Comparison of ENCODE assay signal across 1 cellular context in genomic region chr2:64522843-64523428, GRCh38.
TF ChIP-seq lines count a peak whose summit lies in the region.

No MANE protein-coding gene starts in this region.

TF ChIP-seq in K562, 482 proteins besides CTCF, POLR2A, EP300 and RAD21 (continued from another document and continues in another):
- TF ChIP-seq, protein P1, sequence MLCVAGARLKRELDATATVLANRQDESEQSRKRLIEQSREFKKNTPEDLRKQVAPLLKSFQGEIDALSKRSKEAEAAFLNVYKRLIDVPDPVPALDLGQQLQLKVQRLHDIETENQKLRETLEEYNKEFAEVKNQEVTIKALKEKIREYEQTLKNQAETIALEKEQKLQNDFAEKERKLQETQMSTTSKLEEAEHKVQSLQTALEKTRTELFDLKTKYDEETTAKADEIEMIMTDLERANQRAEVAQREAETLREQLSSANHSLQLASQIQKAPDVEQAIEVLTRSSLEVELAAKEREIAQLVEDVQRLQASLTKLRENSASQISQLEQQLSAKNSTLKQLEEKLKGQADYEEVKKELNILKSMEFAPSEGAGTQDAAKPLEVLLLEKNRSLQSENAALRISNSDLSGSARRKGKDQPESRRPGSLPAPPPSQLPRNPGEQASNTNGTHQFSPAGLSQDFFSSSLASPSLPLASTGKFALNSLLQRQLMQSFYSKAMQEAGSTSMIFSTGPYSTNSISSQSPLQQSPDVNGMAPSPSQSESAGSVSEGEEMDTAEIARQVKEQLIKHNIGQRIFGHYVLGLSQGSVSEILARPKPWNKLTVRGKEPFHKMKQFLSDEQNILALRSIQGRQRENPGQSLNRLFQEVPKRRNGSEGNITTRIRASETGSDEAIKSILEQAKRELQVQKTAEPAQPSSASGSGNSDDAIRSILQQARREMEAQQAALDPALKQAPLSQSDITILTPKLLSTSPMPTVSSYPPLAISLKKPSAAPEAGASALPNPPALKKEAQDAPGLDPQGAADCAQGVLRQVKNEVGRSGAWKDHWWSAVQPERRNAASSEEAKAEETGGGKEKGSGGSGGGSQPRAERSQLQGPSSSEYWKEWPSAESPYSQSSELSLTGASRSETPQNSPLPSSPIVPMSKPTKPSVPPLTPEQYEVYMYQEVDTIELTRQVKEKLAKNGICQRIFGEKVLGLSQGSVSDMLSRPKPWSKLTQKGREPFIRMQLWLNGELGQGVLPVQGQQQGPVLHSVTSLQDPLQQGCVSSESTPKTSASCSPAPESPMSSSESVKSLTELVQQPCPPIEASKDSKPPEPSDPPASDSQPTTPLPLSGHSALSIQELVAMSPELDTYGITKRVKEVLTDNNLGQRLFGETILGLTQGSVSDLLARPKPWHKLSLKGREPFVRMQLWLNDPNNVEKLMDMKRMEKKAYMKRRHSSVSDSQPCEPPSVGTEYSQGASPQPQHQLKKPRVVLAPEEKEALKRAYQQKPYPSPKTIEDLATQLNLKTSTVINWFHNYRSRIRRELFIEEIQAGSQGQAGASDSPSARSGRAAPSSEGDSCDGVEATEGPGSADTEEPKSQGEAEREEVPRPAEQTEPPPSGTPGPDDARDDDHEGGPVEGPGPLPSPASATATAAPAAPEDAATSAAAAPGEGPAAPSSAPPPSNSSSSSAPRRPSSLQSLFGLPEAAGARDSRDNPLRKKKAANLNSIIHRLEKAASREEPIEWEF (CRISPR knock-in tag; IDR thresholded peaks at IDR 0.05), result no peak
- TF ChIP-seq ERF (CRISPR knock-in tag; IDR thresholded peaks at IDR 0.05) (no peak), ZNF707 (CRISPR knock-in tag; conservative IDR thresholded peaks at IDR 0.05) (no peak), ZNF561 (CRISPR knock-in tag; conservative IDR thresholded peaks at IDR 0.05) (no peak), HIVEP1 (CRISPR knock-in tag; IDR thresholded peaks at IDR 0.05) (no peak), POU5F1 (IDR thresholded peaks at IDR 0.05; ENCODE audit: borderline replicate concordance, low read depth, low read length, partially characterized antibody) (no peak), BCOR (IDR thresholded peaks at IDR 0.05) (no peak), ZC3H4 (CRISPR knock-in tag; IDR thresholded peaks at IDR 0.05; ENCODE audit: borderline replicate concordance) (no peak), SNIP1 (IDR thresholded peaks at IDR 0.05; ENCODE audit: low read depth) (no peak), SMARCE1 (IDR thresholded peaks at IDR 0.05) (0 out of 2 replicates have a peak, but pooled peaks have one; percentile 14), IRF9 (tag; IDR thresholded peaks at IDR 0.05) (no peak), SIRT6 (IDR thresholded peaks at IDR 0.05; ENCODE audit: low read depth, low read length) (no peak), HDAC8 (tag; IDR thresholded peaks at IDR 0.05) (no peak), RBM22 (IDR thresholded peaks at IDR 0.05; ENCODE audit: low read depth, low read length, poor library complexity, severe bottlenecking) (no peak), ETV6 (IDR thresholded peaks at IDR 0.05; ENCODE audit: borderline replicate concordance in 1 of 2, low read depth in 2 of 2, low read length in 1 of 2) (no peak), ETV6 (CRISPR knock-in tag; IDR thresholded peaks at IDR 0.05; ENCODE audit: borderline replicate concordance) (no peak), NCOA6 (IDR thresholded peaks at IDR 0.05) (no peak), PRDM10 (IDR thresholded peaks at IDR 0.05; ENCODE audit: partially characterized antibody) (no peak), PTRF (tag; IDR thresholded peaks at IDR 0.05) (no peak), FIP1L1 (IDR thresholded peaks at IDR 0.05; ENCODE audit: low read depth, low read length, poor library complexity, severe bottlenecking) (no peak), CHD1 (IDR thresholded peaks at IDR 0.05; ENCODE audit: low read length) (no peak), SMARCC2 (IDR thresholded peaks at IDR 0.05; ENCODE audit: low read depth) (no peak), ZNF3 (CRISPR knock-in tag; IDR thresholded peaks at IDR 0.05) (no peak), KAT2B (IDR thresholded peaks at IDR 0.05; ENCODE audit: low read depth, low read length) (no peak), ZSCAN29 (IDR thresholded peaks at IDR 0.05) (no peak), ZNF75A (CRISPR knock-in tag; IDR thresholded peaks at IDR 0.05) (no peak), TAF9B (IDR thresholded peaks at IDR 0.05; ENCODE audit: partially characterized antibody) (no peak), GTF2A2 (tag; IDR thresholded peaks at IDR 0.05) (no peak), ZZZ3 (IDR thresholded peaks at IDR 0.05) (no peak), TOE1 (IDR thresholded peaks at IDR 0.05; ENCODE audit: borderline replicate concordance) (no peak), TOE1 (CRISPR knock-in tag; IDR thresholded peaks at IDR 0.05; ENCODE audit: borderline replicate concordance, low read depth) (no peak), ARHGAP35 (IDR thresholded peaks at IDR 0.05; ENCODE audit: partially characterized antibody) (no peak), MAZ (CRISPR knock-in tag; conservative IDR thresholded peaks at IDR 0.05 in 1 of 2, IDR thresholded peaks at IDR 0.05 in 1 of 2) (no peak), CCNT2 (IDR thresholded peaks at IDR 0.05; ENCODE audit: borderline replicate concordance, extremely low read depth, insufficient read length, low read depth, low read length) (no peak), ILK (tag; IDR thresholded peaks at IDR 0.05; ENCODE audit: borderline replicate concordance, low read depth) (no peak), TFAM (CRISPR knock-in tag; conservative IDR thresholded peaks at IDR 0.05) (no peak)
- TF ChIP-seq, protein P2, sequence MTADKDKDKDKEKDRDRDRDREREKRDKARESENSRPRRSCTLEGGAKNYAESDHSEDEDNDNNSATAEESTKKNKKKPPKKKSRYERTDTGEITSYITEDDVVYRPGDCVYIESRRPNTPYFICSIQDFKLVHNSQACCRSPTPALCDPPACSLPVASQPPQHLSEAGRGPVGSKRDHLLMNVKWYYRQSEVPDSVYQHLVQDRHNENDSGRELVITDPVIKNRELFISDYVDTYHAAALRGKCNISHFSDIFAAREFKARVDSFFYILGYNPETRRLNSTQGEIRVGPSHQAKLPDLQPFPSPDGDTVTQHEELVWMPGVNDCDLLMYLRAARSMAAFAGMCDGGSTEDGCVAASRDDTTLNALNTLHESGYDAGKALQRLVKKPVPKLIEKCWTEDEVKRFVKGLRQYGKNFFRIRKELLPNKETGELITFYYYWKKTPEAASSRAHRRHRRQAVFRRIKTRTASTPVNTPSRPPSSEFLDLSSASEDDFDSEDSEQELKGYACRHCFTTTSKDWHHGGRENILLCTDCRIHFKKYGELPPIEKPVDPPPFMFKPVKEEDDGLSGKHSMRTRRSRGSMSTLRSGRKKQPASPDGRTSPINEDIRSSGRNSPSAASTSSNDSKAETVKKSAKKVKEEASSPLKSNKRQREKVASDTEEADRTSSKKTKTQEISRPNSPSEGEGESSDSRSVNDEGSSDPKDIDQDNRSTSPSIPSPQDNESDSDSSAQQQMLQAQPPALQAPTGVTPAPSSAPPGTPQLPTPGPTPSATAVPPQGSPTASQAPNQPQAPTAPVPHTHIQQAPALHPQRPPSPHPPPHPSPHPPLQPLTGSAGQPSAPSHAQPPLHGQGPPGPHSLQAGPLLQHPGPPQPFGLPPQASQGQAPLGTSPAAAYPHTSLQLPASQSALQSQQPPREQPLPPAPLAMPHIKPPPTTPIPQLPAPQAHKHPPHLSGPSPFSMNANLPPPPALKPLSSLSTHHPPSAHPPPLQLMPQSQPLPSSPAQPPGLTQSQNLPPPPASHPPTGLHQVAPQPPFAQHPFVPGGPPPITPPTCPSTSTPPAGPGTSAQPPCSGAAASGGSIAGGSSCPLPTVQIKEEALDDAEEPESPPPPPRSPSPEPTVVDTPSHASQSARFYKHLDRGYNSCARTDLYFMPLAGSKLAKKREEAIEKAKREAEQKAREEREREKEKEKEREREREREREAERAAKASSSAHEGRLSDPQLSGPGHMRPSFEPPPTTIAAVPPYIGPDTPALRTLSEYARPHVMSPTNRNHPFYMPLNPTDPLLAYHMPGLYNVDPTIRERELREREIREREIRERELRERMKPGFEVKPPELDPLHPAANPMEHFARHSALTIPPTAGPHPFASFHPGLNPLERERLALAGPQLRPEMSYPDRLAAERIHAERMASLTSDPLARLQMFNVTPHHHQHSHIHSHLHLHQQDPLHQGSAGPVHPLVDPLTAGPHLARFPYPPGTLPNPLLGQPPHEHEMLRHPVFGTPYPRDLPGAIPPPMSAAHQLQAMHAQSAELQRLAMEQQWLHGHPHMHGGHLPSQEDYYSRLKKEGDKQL (CRISPR knock-in tag; IDR thresholded peaks at IDR 0.05; ENCODE audit: borderline replicate concordance), result no peak
- TF ChIP-seq, protein P3, sequence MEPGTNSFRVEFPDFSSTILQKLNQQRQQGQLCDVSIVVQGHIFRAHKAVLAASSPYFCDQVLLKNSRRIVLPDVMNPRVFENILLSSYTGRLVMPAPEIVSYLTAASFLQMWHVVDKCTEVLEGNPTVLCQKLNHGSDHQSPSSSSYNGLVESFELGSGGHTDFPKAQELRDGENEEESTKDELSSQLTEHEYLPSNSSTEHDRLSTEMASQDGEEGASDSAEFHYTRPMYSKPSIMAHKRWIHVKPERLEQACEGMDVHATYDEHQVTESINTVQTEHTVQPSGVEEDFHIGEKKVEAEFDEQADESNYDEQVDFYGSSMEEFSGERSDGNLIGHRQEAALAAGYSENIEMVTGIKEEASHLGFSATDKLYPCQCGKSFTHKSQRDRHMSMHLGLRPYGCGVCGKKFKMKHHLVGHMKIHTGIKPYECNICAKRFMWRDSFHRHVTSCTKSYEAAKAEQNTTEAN (CRISPR knock-in tag; IDR thresholded peaks at IDR 0.05), result no peak
- TF ChIP-seq, protein P4, sequence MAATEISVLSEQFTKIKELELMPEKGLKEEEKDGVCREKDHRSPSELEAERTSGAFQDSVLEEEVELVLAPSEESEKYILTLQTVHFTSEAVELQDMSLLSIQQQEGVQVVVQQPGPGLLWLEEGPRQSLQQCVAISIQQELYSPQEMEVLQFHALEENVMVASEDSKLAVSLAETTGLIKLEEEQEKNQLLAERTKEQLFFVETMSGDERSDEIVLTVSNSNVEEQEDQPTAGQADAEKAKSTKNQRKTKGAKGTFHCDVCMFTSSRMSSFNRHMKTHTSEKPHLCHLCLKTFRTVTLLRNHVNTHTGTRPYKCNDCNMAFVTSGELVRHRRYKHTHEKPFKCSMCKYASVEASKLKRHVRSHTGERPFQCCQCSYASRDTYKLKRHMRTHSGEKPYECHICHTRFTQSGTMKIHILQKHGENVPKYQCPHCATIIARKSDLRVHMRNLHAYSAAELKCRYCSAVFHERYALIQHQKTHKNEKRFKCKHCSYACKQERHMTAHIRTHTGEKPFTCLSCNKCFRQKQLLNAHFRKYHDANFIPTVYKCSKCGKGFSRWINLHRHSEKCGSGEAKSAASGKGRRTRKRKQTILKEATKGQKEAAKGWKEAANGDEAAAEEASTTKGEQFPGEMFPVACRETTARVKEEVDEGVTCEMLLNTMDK (IDR thresholded peaks at IDR 0.05; ENCODE audit: borderline replicate concordance, insufficient read depth, low read depth, low read length, poor library complexity, severe bottlenecking), result peak; percentile 60
